In the genomic region with DNA sequence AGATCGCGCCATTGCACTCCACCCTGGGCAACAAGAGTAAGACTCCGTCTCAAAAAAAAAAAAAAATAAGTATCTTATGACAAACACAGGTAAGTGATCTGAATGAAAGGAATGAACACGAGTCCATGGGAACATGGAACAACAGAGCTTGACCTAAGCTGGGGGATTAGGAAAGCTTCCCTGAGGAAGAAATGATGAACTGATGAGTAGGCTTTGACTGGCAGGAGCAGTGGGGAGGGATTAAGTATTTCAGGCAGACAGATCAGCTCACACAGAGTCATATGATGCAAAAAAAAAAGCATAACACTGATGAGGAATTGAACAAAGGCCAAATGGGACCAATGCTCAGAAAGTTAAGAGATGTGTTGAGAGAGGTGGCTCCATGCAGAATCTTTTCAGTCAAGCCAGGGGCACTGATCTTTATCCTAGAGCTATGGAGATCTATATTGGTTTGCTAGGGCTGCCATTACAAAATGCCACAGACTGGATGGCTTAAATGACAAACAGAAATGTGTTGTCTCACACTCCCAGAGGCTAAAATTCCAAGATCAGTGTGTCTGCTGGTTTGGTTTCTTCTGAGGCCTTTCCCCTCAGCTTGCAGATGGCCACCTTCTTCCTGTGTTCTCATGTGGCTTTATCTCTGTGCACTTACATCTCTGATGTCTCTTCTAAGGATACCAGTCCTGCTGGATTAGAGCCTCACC, we compare ENCODE assay signal across 15 cellular contexts.
A peak's percentile ranks its signal among the peaks of the same experiment; 100 is the strongest.
DNase-seq lines count a peak whose midpoint lies in the region; ATAC-seq and TF ChIP-seq lines count a peak whose summit lies in the region.
"Had no signal": no experiment of that assay in that cellular context is flagged by ENCODE, and none has a peak within 500 bp of the region (broad histone marks: within the 10 kb centered on the region; RNA-seq: fewer than 3 reads in every experiment).

No MANE protein-coding gene starts in this region.

- no peak overlapping the region for H3K4ac ChIP-seq in trophoblast cell (ENCODE audit: low read depth, low read length)

- H3K4me1 Mint-ChIP-seq in MCF 10A (ENCODE audit: insufficient read depth, unreplicated experiment), result no peaks in the 10 kb centered on the region
- H3K4me1 Mint-ChIP-seq: CD4-positive, CD25-positive, alpha-beta regulatory T cell; H9 had no signal

- H2AFZ ChIP-seq in mammary epithelial cell (ENCODE audit: low read depth, low read length) (no peak overlapping the region), trophoblast cell (ENCODE audit: insufficient read depth, low read length, poor library complexity) (no peak overlapping the region)

- DNase-seq in mammary epithelial cell (peak; percentile 16), MCF 10A (ENCODE audit: unreplicated experiment) (no peak), trophoblast cell (peak; percentile 83 to 96), DMS114 treated with DMSO at 0.1 percent for 48 hours (lab: John Stamatoyannopoulos, UW; ENCODE audit: unreplicated experiment) (no peak)
- DNase-seq in activated naive CD4-positive, alpha-beta T cell treated with Interleukin-2 at 50 U/mL for 16 hours, result no peak
- DNase-seq: 8988T; CD4-positive, CD25-positive, alpha-beta regulatory T cell; GOT3; H9 had no signal

- H3K4me3 ChIP-seq in mammary epithelial cell (replicated peaks in 1 of 3; ENCODE audit: insufficient read depth in 1 of 3, low read depth in 2 of 3, low read length in 3 of 3) (no peak overlapping the region), trophoblast cell (ENCODE audit: low read depth, low read length) (no peak overlapping the region)
- H3K4me3 ChIP-seq: BLaER1 treated with 17β-estradiol and CSF1 and Interleukin-3, amounts not matched to agents 10 nM and 100 nM; GM12878 had no signal

- H3K9ac ChIP-seq in mammary epithelial cell (ENCODE audit: insufficient read depth, low read length), result no peak overlapping the region
- no peak overlapping the region for H3K9ac ChIP-seq in trophoblast cell (ENCODE audit: low read length)
- H3K9ac ChIP-seq: BLaER1 treated with 17β-estradiol and CSF1 and Interleukin-3, amounts not matched to agents 10 nM and 100 nM had no signal

- peaks cover 16% of the 10 kb centered on the region for H3K27me3 Mint-ChIP-seq in MCF 10A (ENCODE audit: insufficient read depth, unreplicated experiment)
- H3K27me3 Mint-ChIP-seq: CD4-positive, CD25-positive, alpha-beta regulatory T cell had no signal

- no TSS peak for BruUV-seq in mammary epithelial cell (replicated peaks; lab: Mats Ljungman, UMichigan)
- no TSS peak for BruUV-seq in MCF 10A (replicated peaks; lab: Mats Ljungman, UMichigan)

- no peak overlapping the region for H3K18ac ChIP-seq in trophoblast cell (ENCODE audit: low read length)

- no peaks in the 10 kb centered on the region for H4K20me1 ChIP-seq in mammary epithelial cell (ENCODE audit: insufficient read depth, low read length)
- H4K20me1 ChIP-seq: BLaER1 treated with 17β-estradiol and CSF1 and Interleukin-3, amounts not matched to agents 10 nM and 100 nM had no signal

- peak; percentile 90 for ATAC-seq in esophagus mucosa
- ATAC-seq in HG03196 (IDR thresholded peaks at IDR 0.05; ENCODE audit: unreplicated experiment), result no peak
- no peak for ATAC-seq in HG02798 (IDR thresholded peaks at IDR 0.05; ENCODE audit: poor library complexity, unreplicated experiment)
- ATAC-seq: GM12878, HepG2 had no signal

- no peak overlapping the region for H3K14ac ChIP-seq in trophoblast cell (ENCODE audit: low read length)

- in situ Hi-C loops in mammary epithelial cell (cut with MboI; ENCODE audit: low sequenced_read_pairs in 2 of 2), result no loop called here

- H4K91ac ChIP-seq in trophoblast cell (ENCODE audit: low read depth, low read length), result no peak overlapping the region

- no peaks in the 10 kb centered on the region for H3K9me3 ChIP-seq in mammary epithelial cell (replicated peaks; ENCODE audit: insufficient read depth, low read length)
- no peaks in the 10 kb centered on the region for H3K9me3 ChIP-seq in trophoblast cell (ENCODE audit: insufficient read depth, low read depth, low read length)
- H3K9me3 ChIP-seq: BLaER1 treated with 17β-estradiol and CSF1 and Interleukin-3, amounts not matched to agents 10 nM and 100 nM had no signal

- H3K9me3 Mint-ChIP-seq in MCF 10A (ENCODE audit: unreplicated experiment), result no peaks in the 10 kb centered on the region
- H3K9me3 Mint-ChIP-seq: H9 had no signal

- intact Hi-C loops in mammary epithelial cell (cut with micrococcal nuclease), result no loop called here
- intact Hi-C loops in MCF 10A (cut with micrococcal nuclease), result no loop called here

- H3K79me2 ChIP-seq in mammary epithelial cell (ENCODE audit: insufficient read depth, low read length) (no peaks in the 10 kb centered on the region), trophoblast cell (ENCODE audit: control insufficient read depth, insufficient read depth, low read length, poor library complexity) (no peaks in the 10 kb centered on the region)

- H3K79me1 ChIP-seq in trophoblast cell (ENCODE audit: low read length), result no peaks in the 10 kb centered on the region

- no peaks in the 10 kb centered on the region for H3K4me1 ChIP-seq in mammary epithelial cell (ENCODE audit: insufficient read depth, low read length)
- peaks cover 5 to 6% of the 10 kb centered on the region in 2 experiments for H3K4me1 ChIP-seq in trophoblast cell (ENCODE audit: control insufficient read depth in 1 of 2, insufficient read depth in 2 of 2, low read length in 2 of 2)
- H3K4me1 ChIP-seq: BLaER1 treated with 17β-estradiol and CSF1 and Interleukin-3, amounts not matched to agents 10 nM and 100 nM had no signal

- TF ChIP-seq CTCF in mammary epithelial cell (conservative IDR thresholded peaks at IDR 0.05 in 1 of 2, IDR thresholded peaks at IDR 0.05 in 1 of 2; ENCODE audit: extremely low read depth in 1 of 2, insufficient read depth in 1 of 2, low read depth in 1 of 2, low read length in 2 of 2) (no peak), MCF 10A (IDR thresholded peaks at IDR 0.05; ENCODE audit: unreplicated experiment) (no peak)

- H3K27ac Mint-ChIP-seq in MCF 10A (ENCODE audit: low read depth, unreplicated experiment), result no peak overlapping the region
- H3K27ac Mint-ChIP-seq: H9 had no signal

- H3K36me3 ChIP-seq in mammary epithelial cell (ENCODE audit: insufficient read depth, low read length), result no peaks in the 10 kb centered on the region
- no peaks in the 10 kb centered on the region for H3K36me3 ChIP-seq in trophoblast cell (ENCODE audit: control insufficient read depth in 1 of 2, insufficient read depth in 2 of 2, low read length in 2 of 2)
- H3K36me3 ChIP-seq: BLaER1 treated with 17β-estradiol and CSF1 and Interleukin-3, amounts not matched to agents 10 nM and 100 nM had no signal

- H2BK5ac ChIP-seq in trophoblast cell (ENCODE audit: low read depth, low read length, poor library complexity), result no peak overlapping the region

- POLR2A ChIA-PET in MCF 10A (lab: Yijun Ruan, JAX), result no interaction called here

- CTCF ChIA-PET in mammary epithelial cell (lab: Charles Lee; ENCODE audit: low non-redundant PET), result no interaction called here
- CTCF ChIA-PET in MCF 10A (lab: Yijun Ruan, JAX), result interaction anchor here (0.6 to 0.8 kb wide), 2 partner anchors 14 to 47 kb away, joined by 3 to 5 read pairs; no protein-coding TSS in a partner anchor

- no peak overlapping the region for H3K4me2 ChIP-seq in mammary epithelial cell (ENCODE audit: insufficient read depth, low read depth, low read length)
- no peak overlapping the region for H3K4me2 ChIP-seq in trophoblast cell (ENCODE audit: low read length)
- H3K4me2 ChIP-seq: BLaER1 treated with 17β-estradiol and CSF1 and Interleukin-3, amounts not matched to agents 10 nM and 100 nM had no signal

- H2AK5ac ChIP-seq in trophoblast cell (ENCODE audit: low read length), result no peak overlapping the region

- H3K27ac ChIP-seq in mammary epithelial cell (ENCODE audit: insufficient read depth, low read depth, low read length), result no peak overlapping the region
- no peak overlapping the region for H3K27ac ChIP-seq in trophoblast cell (ENCODE audit: low read depth, low read length)
- H3K27ac ChIP-seq: BLaER1 treated with 17β-estradiol and CSF1 and Interleukin-3, amounts not matched to agents 10 nM and 100 nM had no signal

- no peak overlapping the region for H3K4me3 Mint-ChIP-seq in MCF 10A (ENCODE audit: unreplicated experiment)
- H3K4me3 Mint-ChIP-seq: CD4-positive, CD25-positive, alpha-beta regulatory T cell; H9 had no signal

- no peak overlapping the region for H2BK12ac ChIP-seq in trophoblast cell (ENCODE audit: low read length)

- 93% methylated on average over 3 of the region's 4 CpGs for WGBS in mammary epithelial cell (ENCODE audit: low coverage, missing lambda C conversion rate)
- no CpG with 5 or more reads among the region's 4 CpGs for WGBS in trophoblast cell (ENCODE audit: extremely low coverage, insufficient coverage, insufficient read length)

- no peak overlapping the region for H3K23ac ChIP-seq in trophoblast cell (ENCODE audit: low read length)

- H3K27me3 ChIP-seq in mammary epithelial cell (ENCODE audit: insufficient read depth, low read length) (no peaks in the 10 kb centered on the region), trophoblast cell (ENCODE audit: insufficient read depth, low read length) (no peaks in the 10 kb centered on the region)
- H3K27me3 ChIP-seq: BLaER1 treated with 17β-estradiol and CSF1 and Interleukin-3, amounts not matched to agents 10 nM and 100 nM had no signal

- no peak overlapping the region for H4K12ac ChIP-seq in trophoblast cell (ENCODE audit: low read depth, low read length)

- no peak overlapping the region for H2BK120ac ChIP-seq in trophoblast cell (ENCODE audit: insufficient read depth, low read length, poor library complexity)

- H4K8ac ChIP-seq in trophoblast cell (ENCODE audit: low read depth, low read length), result no peak overlapping the region

- peaks cover 11% of the 10 kb centered on the region for H3K36me3 Mint-ChIP-seq in MCF 10A (ENCODE audit: insufficient read depth, unreplicated experiment)

- dilution Hi-C loops in mammary epithelial cell (cut with HindIII; ENCODE audit: low sequenced_read_pairs), result no loop called here

Comparison
In these comparisons a context has a peak if more than half of its experiments do, and no peak if none do; other contexts are left out.
1. DNase-seq: peak in mammary epithelial cell (single experiment) and trophoblast cell (2 of 2); none in MCF 10A (single experiment), activated naive CD4-positive, alpha-beta T cell treated with Interleukin-2 at 50 U/mL for 16 hours (single experiment) and DMS114 treated with DMSO at 0.1 percent for 48 hours (single experiment).